In genomic region chr11:1877211-1878133, GRCh38 we compare ENCODE assay signal across 7 cellular contexts. TPM values are rescaled to one million over a fixed set of nuclear protein-coding genes. Genes with fewer than 3 reads are reported as not detected.
DNase-seq lines count a peak whose midpoint lies in the region; ATAC-seq and TF ChIP-seq lines count a peak whose summit lies in the region.
"Had no signal": no experiment of that assay in that cellular context is flagged by ENCODE, and none has a peak within 500 bp of the region (broad histone marks: within the 10 kb centered on the region; RNA-seq: fewer than 3 reads in every experiment).

No MANE protein-coding gene starts in this region.

- no peaks in the 10 kb centered on the region for H3K36me3 ChIP-seq in right lobe of liver

- peak overlapping the region in 1 of 7 donors; percentile 30 for H3K27ac Mint-ChIP-seq in CD14-positive monocyte
- H3K27ac Mint-ChIP-seq in activated CD4-positive, alpha-beta memory T cell treated with anti-CD3 and anti-CD28 coated beads, Interleukin-2, amount 10 ng/mL, durations not matched to agents 7 days and 5 days = no peak overlapping the region

- no peaks in the 10 kb centered on the region for H3K4me1 ChIP-seq in right lobe of liver

- 60% methylated on average over 1 of the region's 33 CpGs for WGBS in right lobe of liver (ENCODE audit: insufficient coverage, low coverage, low lambda C conversion rate, missing lambda C conversion rate)

- TF ChIP-seq CTCF in CD14-positive monocyte (IDR thresholded peaks at IDR 0.05) (no peak), right lobe of liver (IDR thresholded peaks at IDR 0.05) (no peak)

- peaks cover 0 to 3% (median 2%) of the 10 kb centered on the region in 3 donors for H3K27me3 Mint-ChIP-seq in CD14-positive monocyte (ENCODE audit: low read depth in 3 of 3)
- H3K27me3 Mint-ChIP-seq in activated CD4-positive, alpha-beta memory T cell treated with anti-CD3 and anti-CD28 coated beads, Interleukin-2, amount 10 ng/mL, durations not matched to agents 7 days and 5 days = no peaks in the 10 kb centered on the region

- CTCF ChIA-PET in activated CD4-positive, alpha-beta memory T cell treated with anti-CD3 and anti-CD28 coated beads, Interleukin-2, amount 10 ng/mL, durations not matched to agents 7 days and 5 days (lab: Charles Lee) = interaction anchor here (0.6 to 1.8 kb wide), 3 partner anchors 24 to 601 kb away, joined by 3 to 4 read pairs (median 4); no protein-coding TSS in a partner anchor

- H3K36me3 Mint-ChIP-seq in CD14-positive monocyte = peaks cover 32 to 47% of the 10 kb centered on the region in 2 donors
- no peaks in the 10 kb centered on the region for H3K36me3 Mint-ChIP-seq in activated CD4-positive, alpha-beta memory T cell treated with anti-CD3 and anti-CD28 coated beads, Interleukin-2, amount 10 ng/mL, durations not matched to agents 7 days and 5 days (ENCODE audit: low read depth)

- intact Hi-C loops in CD14-positive monocyte (cut with micrococcal nuclease) = no loop called here
- intact Hi-C loops in right lobe of liver (cut with DNase I) = loop anchor here in 1 of 2 donors (10.0 kb wide), 1 partner anchor 267 kb away; no protein-coding TSS in a partner anchor

- H3K4me3 ChIP-seq in right lobe of liver = no peak overlapping the region

- H3K4me3 Mint-ChIP-seq in CD14-positive monocyte = no peak overlapping the region
- H3K4me3 Mint-ChIP-seq in activated CD4-positive, alpha-beta memory T cell treated with anti-CD3 and anti-CD28 coated beads, Interleukin-2, amount 10 ng/mL, durations not matched to agents 7 days and 5 days = no peak overlapping the region

- peaks cover 66% of the 10 kb centered on the region for H3K4me1 Mint-ChIP-seq in CD14-positive monocyte
- H3K4me1 Mint-ChIP-seq in activated CD4-positive, alpha-beta memory T cell treated with anti-CD3 and anti-CD28 coated beads, Interleukin-2, amount 10 ng/mL, durations not matched to agents 7 days and 5 days = peaks cover 15% of the 10 kb centered on the region

- POLR2A ChIA-PET in activated CD4-positive, alpha-beta memory T cell treated with anti-CD3 and anti-CD28 coated beads, Interleukin-2, amount 10 ng/mL, durations not matched to agents 7 days and 5 days (lab: Charles Lee) = interaction anchor here (1.0 to 1.5 kb wide), 3 partner anchors 10 to 24 kb away, joined by 3 to 6 read pairs (median 4); no protein-coding TSS in a partner anchor

- no peak for ATAC-seq in right lobe of liver
- ATAC-seq in HG03469 (IDR thresholded peaks at IDR 0.05; ENCODE audit: unreplicated experiment) = no peak
- ATAC-seq in HG02840 (IDR thresholded peaks at IDR 0.05; ENCODE audit: low FRiP score, unreplicated experiment) = no peak

- H3K27me3 ChIP-seq in right lobe of liver = no peaks in the 10 kb centered on the region

- peak; percentile 52 for DNase-seq in CD14-positive monocyte (ENCODE audit: low spot score)
- DNase-seq in RPMI7951 (ENCODE audit: low read depth) = peak; percentile 33
- DNase-seq in right lobe of liver = peak; percentile 21 to 48 (median 45)
- no peak for DNase-seq in activated CD4-positive, alpha-beta memory T cell treated with anti-CD3 and anti-CD28 coated beads, Interleukin-2, amount 10 ng/mL, durations not matched to agents 7 days and 5 days
- DNase-seq: NCI-H226 had no signal

- no peak for TF ChIP-seq POLR2A in right lobe of liver (IDR thresholded peaks at IDR 0.05)

- H3K27ac ChIP-seq in right lobe of liver = no peak overlapping the region

- H3K9me3 Mint-ChIP-seq in CD14-positive monocyte = no peaks in the 10 kb centered on the region
- no peaks in the 10 kb centered on the region for H3K9me3 Mint-ChIP-seq in activated CD4-positive, alpha-beta memory T cell treated with anti-CD3 and anti-CD28 coated beads, Interleukin-2, amount 10 ng/mL, durations not matched to agents 7 days and 5 days

- no peaks in the 10 kb centered on the region for H3K9me3 ChIP-seq in right lobe of liver

RNA-seq across cellular contexts. Expression of gene PRR33, which starts 14.2 kb away (rescaled TPM):
- not detected for polyA plus RNA-seq in CD14-positive monocyte
- total RNA-seq in RPMI7951 (2014; rRNA removed; shearing (Covaris generic)) = not detected in 2 replicates
- not detected for total RNA-seq in right lobe of liver
- total RNA-seq in activated CD4-positive, alpha-beta memory T cell treated with anti-CD3 and anti-CD28 coated beads, Interleukin-2, amount 10 ng/mL, durations not matched to agents 7 days and 5 days = under 1 TPM; 0.08 TPM

RNA-seq across cellular contexts. Expression of gene LSP1, which starts 24.6 kb away (rescaled TPM):
- 100 to 1,000 TPM; 542 to 646 TPM for polyA plus RNA-seq in CD14-positive monocyte
- total RNA-seq in RPMI7951 (2014; rRNA removed; shearing (Covaris generic)) = 2.4 and 3.8 TPM in 2 replicates
- total RNA-seq in right lobe of liver = 10 to 100 TPM in 3 of 6 experiments, 1 to 10 TPM in 3; 2.3 to 20.6 (median 8.8) TPM
- total RNA-seq in activated CD4-positive, alpha-beta memory T cell treated with anti-CD3 and anti-CD28 coated beads, Interleukin-2, amount 10 ng/mL, durations not matched to agents 7 days and 5 days = 100 to 1,000 TPM; 590 TPM

RNA-seq across cellular contexts. Expression of gene TNNI2, which starts 38.7 kb away (rescaled TPM):
- 10 to 100 TPM; 11.4 to 11.7 TPM for polyA plus RNA-seq in CD14-positive monocyte
- total RNA-seq in RPMI7951 (2014; rRNA removed; shearing (Covaris generic)) = 0.48 TPM in 1 of 2 replicates, not detected in the other
- total RNA-seq in right lobe of liver = 1 to 10 TPM in 2 of 6 experiments, under 1 TPM in 1, not detected in 3; 0.31 to 1.9 (median 1.1) TPM
- total RNA-seq in activated CD4-positive, alpha-beta memory T cell treated with anti-CD3 and anti-CD28 coated beads, Interleukin-2, amount 10 ng/mL, durations not matched to agents 7 days and 5 days = under 1 TPM; 0.38 to 0.60 TPM

RNA-seq across cellular contexts. Expression of gene TNNT3, which starts 42.0 kb away (rescaled TPM):
- not detected for polyA plus RNA-seq in CD14-positive monocyte
- not detected in 2 replicates for total RNA-seq in RPMI7951 (2014; rRNA removed; shearing (Covaris generic))
- 1 to 10 TPM in 1 of 6 experiments, under 1 TPM in 1, not detected in 4; 0.44 to 2.2 TPM for total RNA-seq in right lobe of liver
- total RNA-seq in activated CD4-positive, alpha-beta memory T cell treated with anti-CD3 and anti-CD28 coated beads, Interleukin-2, amount 10 ng/mL, durations not matched to agents 7 days and 5 days = 1 to 10 TPM; 6.6 to 9.7 TPM

RNA-seq across cellular contexts. Expression of gene SYT8, which starts 42.7 kb away (rescaled TPM):
- polyA plus RNA-seq in CD14-positive monocyte = not detected
- 0.20 TPM in 1 of 2 replicates, not detected in the other for total RNA-seq in RPMI7951 (2014; rRNA removed; shearing (Covaris generic))
- total RNA-seq in right lobe of liver = under 1 TPM in 1 of 6 experiments, not detected in 5; 0.68 TPM
- total RNA-seq in activated CD4-positive, alpha-beta memory T cell treated with anti-CD3 and anti-CD28 coated beads, Interleukin-2, amount 10 ng/mL, durations not matched to agents 7 days and 5 days = not detected

Comparison
In these comparisons a context has a peak if more than half of its experiments do, and no peak if none do; other contexts are left out.
1. RNA of gene LSP1, which starts 24.6 kb away (total RNA-seq): 590 TPM in activated CD4-positive, alpha-beta memory T cell treated with anti-CD3 and anti-CD28 coated beads, Interleukin-2, amount 10 ng/mL, durations not matched to agents 7 days and 5 days; 2.3 to 20.6 TPM in right lobe of liver and 2.4 to 3.8 TPM in RPMI7951; every median in the first group is over 10 times any median in the second.